Comparison of ENCODE assay signal across 11 cellular contexts in the genomic region with DNA sequence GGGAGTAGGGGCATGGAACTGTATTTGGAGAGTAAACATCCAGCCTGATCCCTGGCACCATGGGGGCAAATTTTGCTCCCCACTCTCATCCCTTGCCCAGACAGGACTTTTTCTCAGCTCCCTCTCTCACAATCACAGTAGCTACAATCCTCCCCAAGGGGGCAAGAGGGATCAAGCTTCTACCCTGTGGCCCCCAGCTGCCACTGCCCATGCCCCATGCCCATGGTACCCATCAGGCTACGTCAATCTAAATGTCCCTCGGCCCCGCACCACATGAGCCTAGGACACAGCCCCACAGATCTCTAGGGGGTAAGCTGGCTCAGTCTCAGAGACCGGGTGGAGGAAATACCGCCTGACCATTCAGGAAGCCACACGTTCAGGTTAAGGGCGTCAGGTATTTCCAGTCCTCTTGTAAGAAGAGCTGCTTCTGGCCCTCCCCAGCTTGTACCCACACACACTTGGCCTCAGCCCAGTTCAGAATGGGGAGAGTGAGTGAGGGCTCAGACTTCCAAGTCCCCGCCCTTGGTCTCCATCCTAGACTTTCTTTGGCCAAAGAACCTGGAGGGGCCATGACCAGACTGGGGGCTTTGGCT. TPM values are rescaled to one million over a fixed set of nuclear protein-coding genes. Genes with fewer than 3 reads are reported as not detected.
A peak's percentile ranks its signal among the peaks of the same experiment; 100 is the strongest.
DNase-seq lines count a peak whose midpoint lies in the region; ATAC-seq and TF ChIP-seq lines count a peak whose summit lies in the region.
"Had no signal": no experiment of that assay in that cellular context is flagged by ENCODE, and none has a peak within 500 bp of the region (broad histone marks: within the 10 kb centered on the region; RNA-seq: fewer than 3 reads in every experiment).

No MANE protein-coding gene starts in this region.

- H3K4me1 ChIP-seq in Caco-2 (peaks cover 10% of the 10 kb centered on the region; the same call in 1 of the 2 replicates), Loucy (ENCODE audit: insufficient read depth, low read length, poor library complexity, severe bottlenecking) (peaks cover 49% of the 10 kb centered on the region)
- peaks cover 27% of the 10 kb centered on the region for H3K4me1 ChIP-seq in effector memory CD4-positive, alpha-beta T cell (ENCODE audit: control insufficient read depth, insufficient read depth, low read length, poor library complexity, severe bottlenecking)

- H3K27ac ChIP-seq in effector memory CD4-positive, alpha-beta T cell (ENCODE audit: insufficient read depth, low read length, poor library complexity, severe bottlenecking) = peak overlapping the region; percentile 30
- H3K27ac ChIP-seq: WERI-Rb-1 had no signal

- DNase-seq in Caco-2 (no peak), osteocyte (ENCODE audit: extremely low spot score, unreplicated experiment) (no peak), NOMO-1 treated with DMSO at 0.1 percent for 48 hours (lab: John Stamatoyannopoulos, UW; ENCODE audit: unreplicated experiment) (no peak), COLO668 (lab: John Stamatoyannopoulos, UW; ENCODE audit: unreplicated experiment) (no peak)
- DNase-seq in effector memory CD4-positive, alpha-beta T cell = no peak
- DNase-seq: Kasumi-1, WERI-Rb-1 had no signal

- H3K79me2 ChIP-seq in Loucy (ENCODE audit: insufficient read depth, low read length) = peaks cover 60% of the 10 kb centered on the region

- no peak overlapping the region for H3K4me3 ChIP-seq in Caco-2 (ENCODE audit: low read depth, low read length)
- peak overlapping the region; percentile 95 for H3K4me3 ChIP-seq in Loucy (ENCODE audit: low read length, poor library complexity, severe bottlenecking)
- no peak overlapping the region for H3K4me3 ChIP-seq in effector memory CD4-positive, alpha-beta T cell (ENCODE audit: insufficient read depth, low read depth, low read length, poor library complexity, severe bottlenecking)

- H3K9me3 ChIP-seq in Caco-2 = no peaks in the 10 kb centered on the region
- H3K9me3 ChIP-seq in Loucy (ENCODE audit: insufficient read depth, low read depth, low read length) = no peaks in the 10 kb centered on the region
- no peaks in the 10 kb centered on the region for H3K9me3 ChIP-seq in effector memory CD4-positive, alpha-beta T cell (ENCODE audit: control insufficient read depth, low read length)

- H3K4me3 Mint-ChIP-seq in Caco-2 (ENCODE audit: unreplicated experiment) = peak overlapping the region; percentile 87
- peak overlapping the region; percentile 76 for H3K4me3 Mint-ChIP-seq in osteocyte (ENCODE audit: unreplicated experiment)

- peaks cover 3% of the 10 kb centered on the region; the same call in 1 of the 2 replicates for H3F3A ChIP-seq in Loucy (ENCODE audit: low read depth)

- intact Hi-C loops in Caco-2 (cut with micrococcal nuclease; ENCODE audit: unreplicated experiment) = no loop called here

- H3K9me3 Mint-ChIP-seq in Caco-2 (ENCODE audit: unreplicated experiment) = no peaks in the 10 kb centered on the region
- no peaks in the 10 kb centered on the region for H3K9me3 Mint-ChIP-seq in osteocyte (ENCODE audit: unreplicated experiment)

- peaks cover 6% of the 10 kb centered on the region for H3K4me1 Mint-ChIP-seq in Caco-2 (ENCODE audit: low read depth, unreplicated experiment)
- H3K4me1 Mint-ChIP-seq in osteocyte (ENCODE audit: unreplicated experiment) = peaks cover 30% of the 10 kb centered on the region

- ATAC-seq in GM18520 (IDR thresholded peaks at IDR 0.05; ENCODE audit: unreplicated experiment) (no peak), GM21423 (IDR thresholded peaks at IDR 0.05; ENCODE audit: unreplicated experiment) (no peak)

- H3K36me3 ChIP-seq in Caco-2 (ENCODE audit: control insufficient read depth, insufficient read depth, low read length) (no peaks in the 10 kb centered on the region), Loucy (ENCODE audit: insufficient read depth, low read length) (peaks cover 29% of the 10 kb centered on the region; the same call in 1 of the 2 replicates)
- H3K36me3 ChIP-seq in effector memory CD4-positive, alpha-beta T cell (ENCODE audit: control insufficient read depth, insufficient read depth, low read length) = no peaks in the 10 kb centered on the region

- POLR2A ChIA-PET in Caco-2 (lab: Charles Lee) = no interaction called here

- no TSS peak for BruUV-seq in Caco-2 (replicated peaks; lab: Mats Ljungman, UMichigan)

- no peak for TF ChIP-seq CTCF in Caco-2 (IDR thresholded peaks at IDR 0.05; ENCODE audit: insufficient read depth in 1 of 2, low read depth in 1 of 2, low read length in 1 of 2, severe bottlenecking in 1 of 2, unreplicated experiment in 1 of 2)
- TF ChIP-seq CTCF in Loucy (conservative IDR thresholded peaks at IDR 0.05; ENCODE audit: low read length) = no peak
- TF ChIP-seq CTCF in osteocyte (IDR thresholded peaks at IDR 0.05) = no peak

- peaks cover 46% of the 10 kb centered on the region for H4K20me1 ChIP-seq in Loucy (ENCODE audit: insufficient read depth, low read length, poor library complexity, severe bottlenecking)

- H3K9me2 ChIP-seq in Loucy (replicated peaks; ENCODE audit: low read depth, low read length) = no peaks in the 10 kb centered on the region

- peak overlapping the region; percentile 97 for H3K4me2 ChIP-seq in Loucy (ENCODE audit: low read depth, low read length, poor library complexity, severe bottlenecking)

- H3K27me3 Mint-ChIP-seq in Caco-2 (ENCODE audit: insufficient read depth, unreplicated experiment) (no peaks in the 10 kb centered on the region), osteocyte (ENCODE audit: unreplicated experiment) (no peaks in the 10 kb centered on the region)

- peak overlapping the region; percentile 96 for H3K9ac ChIP-seq in Loucy (ENCODE audit: low read depth, low read length, poor library complexity, severe bottlenecking)

- H3K36me3 Mint-ChIP-seq in Caco-2 (ENCODE audit: insufficient read depth, unreplicated experiment) (peaks cover 12% of the 10 kb centered on the region), osteocyte (ENCODE audit: unreplicated experiment) (peaks cover 16% of the 10 kb centered on the region)

- no peak overlapping the region for H2AFZ ChIP-seq in Loucy (ENCODE audit: low read length)

- H3K27me3 ChIP-seq in Caco-2 (replicated peaks; ENCODE audit: control insufficient read depth, insufficient read depth, low read length) (no peaks in the 10 kb centered on the region), Loucy (ENCODE audit: insufficient read depth, low read length, poor library complexity, severe bottlenecking) (peaks cover 3% of the 10 kb centered on the region)
- no peaks in the 10 kb centered on the region for H3K27me3 ChIP-seq in effector memory CD4-positive, alpha-beta T cell (replicated peaks; ENCODE audit: control insufficient read depth, insufficient read depth, low read length, poor library complexity, severe bottlenecking)

- H3K27ac Mint-ChIP-seq in Caco-2 (ENCODE audit: unreplicated experiment) = no peak overlapping the region
- peak overlapping the region; percentile 47 for H3K27ac Mint-ChIP-seq in osteocyte (ENCODE audit: unreplicated experiment)

- CTCF ChIA-PET in Caco-2 (lab: Charles Lee) = interaction anchor here (1.2 to 1.3 kb wide), 2 partner anchors 13 to 31 kb away, joined by 3 to 4 read pairs; no protein-coding TSS in a partner anchor

RNA-seq across cellular contexts. Expression of gene CACNB1, which starts 1.8 kb away (rescaled TPM):
- total RNA-seq in Caco-2 (2022) (6.1 and 7.0 TPM in 2 replicates), osteocyte (15.4 and 17.9 TPM in 2 replicates)

RNA-seq across cellular contexts. Expression of gene RPL19, which starts 4.4 kb away (rescaled TPM):
- total RNA-seq in Caco-2 (2022) = 1,825 and 2,017 TPM in 2 replicates
- total RNA-seq in osteocyte = 1,528 and 1,579 TPM in 2 replicates

RNA-seq across cellular contexts. Expression of gene ARL5C, which starts 29.7 kb away (rescaled TPM):
- not detected in 2 replicates for total RNA-seq in Caco-2 (2022)
- total RNA-seq in osteocyte = not detected in 2 replicates
- total RNA-seq: glomerular endothelial cell had no signal

RNA-seq across cellular contexts. Expression of gene STAC2, which starts 30.1 kb away (rescaled TPM):
- 0.09 TPM in 1 of 2 replicates, not detected in the other for total RNA-seq in Caco-2 (2022)
- 0.62 and 0.81 TPM in 2 replicates for total RNA-seq in osteocyte
- total RNA-seq: glomerular endothelial cell had no signal

RNA-seq across cellular contexts. Expression of gene PLXDC1, which starts 44.2 kb away (rescaled TPM):
- 0.14 and 0.44 TPM in 2 replicates for total RNA-seq in Caco-2 (2022)
- total RNA-seq in osteocyte = 17.1 and 19.7 TPM in 2 replicates
